ENCODE assay signal across 1 cellular context in genomic region chr2:101698419-101699190, GRCh38.
TF ChIP-seq lines count a peak whose summit lies in the region.

No MANE protein-coding gene starts in this region.

TF ChIP-seq in HepG2, 621 proteins besides CTCF, POLR2A, EP300 and RAD21 (continued from another document and continues in another):
- TF ChIP-seq PBX3 (CRISPR knock-in tag; IDR thresholded peaks at IDR 0.05; ENCODE audit: borderline replicate concordance) (no peak), ZNF549 (CRISPR knock-in tag; IDR thresholded peaks at IDR 0.05) (no peak), ZNF207 (IDR thresholded peaks at IDR 0.05; ENCODE audit: borderline replicate concordance) (no peak), AGO1 (IDR thresholded peaks at IDR 0.05; ENCODE audit: low read depth, low read length, poor library complexity, severe bottlenecking) (no peak), FLYWCH1 (CRISPR knock-in tag; IDR thresholded peaks at IDR 0.05) (no peak), IKZF4 (CRISPR knock-in tag; IDR thresholded peaks at IDR 0.05; ENCODE audit: borderline replicate concordance, low read depth, not compliant biosample characterization) (peak; percentile 46), ZNF766 (CRISPR knock-in tag; IDR thresholded peaks at IDR 0.05; ENCODE audit: borderline replicate concordance) (no peak), ZNF644 (CRISPR knock-in tag; IDR thresholded peaks at IDR 0.05; ENCODE audit: low read depth) (no peak), TARDBP (CRISPR knock-in tag; IDR thresholded peaks at IDR 0.05) (0 out of 2 replicates have a peak, but pooled peaks have one; percentile 16), ZC3H13 (CRISPR knock-in tag; IDR thresholded peaks at IDR 0.05) (0 out of 2 replicates have a peak, but pooled peaks have one; percentile 12), SAFB2 (CRISPR knock-in tag; IDR thresholded peaks at IDR 0.05; ENCODE audit: borderline replicate concordance, low read depth) (no peak), NAIF1 (CRISPR knock-in tag; IDR thresholded peaks at IDR 0.05; ENCODE audit: borderline replicate concordance) (peak; percentile 19; the same call in 1 of the 2 replicates), ETV6 (CRISPR knock-in tag; conservative IDR thresholded peaks at IDR 0.05) (no peak), MIER2 (CRISPR knock-in tag; IDR thresholded peaks at IDR 0.05) (no peak), HNF1A (IDR thresholded peaks at IDR 0.05; ENCODE audit: low read depth) (no peak), HNF1A (CRISPR knock-in tag; IDR thresholded peaks at IDR 0.05; ENCODE audit: borderline replicate concordance) (no peak), ZNF670 (CRISPR knock-in tag; IDR thresholded peaks at IDR 0.05; ENCODE audit: borderline replicate concordance) (no peak), ZNF468 (CRISPR knock-in tag; IDR thresholded peaks at IDR 0.05) (no peak), MTA1 (CRISPR knock-in tag; IDR thresholded peaks at IDR 0.05; ENCODE audit: borderline replicate concordance) (no peak), SP2 (CRISPR knock-in tag; IDR thresholded peaks at IDR 0.05) (no peak), RNF219 (CRISPR knock-in tag; IDR thresholded peaks at IDR 0.05) (no peak), ZNF562 (CRISPR knock-in tag; IDR thresholded peaks at IDR 0.05; ENCODE audit: borderline replicate concordance) (no peak), ZNF256 (CRISPR knock-in tag; conservative IDR thresholded peaks at IDR 0.05) (no peak), ZNF781 (CRISPR knock-in tag; IDR thresholded peaks at IDR 0.05; ENCODE audit: borderline replicate concordance, not compliant biosample characterization) (no peak), RAD51 (IDR thresholded peaks at IDR 0.05; ENCODE audit: borderline replicate concordance) (no peak), MAFF (IDR thresholded peaks at IDR 0.05; ENCODE audit: low read depth, low read length) (no peak), RARA (CRISPR knock-in tag; IDR thresholded peaks at IDR 0.05) (no peak), ZBTB26 (CRISPR knock-in tag; IDR thresholded peaks at IDR 0.05; ENCODE audit: borderline replicate concordance) (no peak), ZKSCAN5 (CRISPR knock-in tag; IDR thresholded peaks at IDR 0.05) (no peak), MATR3 (CRISPR knock-in tag; IDR thresholded peaks at IDR 0.05) (no peak), TFDP2 (CRISPR knock-in tag; IDR thresholded peaks at IDR 0.05) (no peak), ZNF790 (CRISPR knock-in tag; IDR thresholded peaks at IDR 0.05; ENCODE audit: borderline replicate concordance) (no peak), CBX2 (IDR thresholded peaks at IDR 0.05; ENCODE audit: low read depth, low read length) (no peak), CBX2 (CRISPR knock-in tag; IDR thresholded peaks at IDR 0.05; ENCODE audit: low read depth) (no peak), E2F5 (CRISPR knock-in tag; conservative IDR thresholded peaks at IDR 0.05) (no peak), ZNF441 (CRISPR knock-in tag; IDR thresholded peaks at IDR 0.05; ENCODE audit: borderline replicate concordance) (0 out of 2 replicates have a peak, but pooled peaks have one; percentile 6), SNAPC4 (CRISPR knock-in tag; IDR thresholded peaks at IDR 0.05) (no peak), RBAK (CRISPR knock-in tag; IDR thresholded peaks at IDR 0.05) (no peak), SP1 (IDR thresholded peaks at IDR 0.05) (no peak), SP1 (CRISPR knock-in tag; IDR thresholded peaks at IDR 0.05) (no peak), ZMYM3 (CRISPR knock-in tag; IDR thresholded peaks at IDR 0.05) (no peak), ISL2 (CRISPR knock-in tag; IDR thresholded peaks at IDR 0.05) (no peak), ATF2 (CRISPR knock-in tag; IDR thresholded peaks at IDR 0.05) (no peak), ZFP41 (CRISPR knock-in tag; IDR thresholded peaks at IDR 0.05; ENCODE audit: borderline replicate concordance) (no peak), REL (CRISPR knock-in tag; conservative IDR thresholded peaks at IDR 0.05) (no peak), NFE2L1 (CRISPR knock-in tag; IDR thresholded peaks at IDR 0.05; ENCODE audit: borderline replicate concordance) (no peak), IKZF5 (CRISPR knock-in tag; IDR thresholded peaks at IDR 0.05) (no peak), MBNL3 (CRISPR knock-in tag; conservative IDR thresholded peaks at IDR 0.05) (no peak), ZKSCAN1 (IDR thresholded peaks at IDR 0.05; ENCODE audit: low read length) (no peak), XRCC5 (optimal IDR thresholded peaks at IDR 0.05; ENCODE audit: low read length) (no peak), KMT2A (CRISPR knock-in tag; IDR thresholded peaks at IDR 0.05) (peak; percentile 51; the same call in 1 of the 2 replicates), CENPT (CRISPR knock-in tag; IDR thresholded peaks at IDR 0.05; ENCODE audit: low read depth) (no peak), PPARG (CRISPR knock-in tag; conservative IDR thresholded peaks at IDR 0.05) (no peak)
